8 cellular contexts compared by ENCODE assay signal in the genomic region with DNA sequence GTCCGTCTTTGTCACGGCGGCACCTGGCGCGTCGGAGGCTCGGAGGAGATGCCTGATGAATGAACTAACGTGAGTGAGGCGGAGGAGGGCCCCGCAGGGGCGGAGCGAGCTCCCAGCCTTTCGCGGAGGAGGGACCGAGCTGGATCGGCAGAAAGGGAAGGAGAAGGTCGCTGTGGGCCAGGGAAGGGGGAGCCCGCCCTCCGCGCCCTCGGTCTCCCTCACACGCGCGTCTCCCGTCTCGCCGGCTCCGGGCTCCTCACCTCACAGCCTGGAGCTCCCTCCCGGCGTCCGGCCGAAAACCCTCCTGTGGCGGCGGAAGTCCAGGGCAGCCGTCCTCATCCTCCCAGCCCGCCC. TPM values are rescaled to one million over a fixed set of nuclear protein-coding genes. Genes with fewer than 3 reads are reported as not detected.
DNase-seq lines count a peak whose midpoint lies in the region; ATAC-seq and TF ChIP-seq lines count a peak whose summit lies in the region.

No MANE protein-coding gene starts in this region.

- intact Hi-C loops in left colon (cut with DNase I, micrococcal nuclease): no loop called here

- TF ChIP-seq POLR2A in GM18526 (IDR thresholded peaks at IDR 0.05; ENCODE audit: extremely low read depth, insufficient read length): peak; percentile 5

- peak; percentile 59 for ATAC-seq in HG03064 (IDR thresholded peaks at IDR 0.05; ENCODE audit: low read depth, unreplicated experiment)
- peak; percentile 87 for ATAC-seq in left colon

- DNase-seq in ACHN (peak; percentile 87), NCI-H2171 treated with DMSO at 0.1 percent for 48 hours (lab: John Stamatoyannopoulos, UW) (peak; percentile 77), cerebellum (ENCODE audit: low spot score) (peak; percentile 67), left colon (peak; percentile 84 to 86)
- peak; percentile 53 for DNase-seq in activated CD4-positive, alpha-beta T cell treated with anti-CD3 and anti-CD28 coated beads for 1 hour
- DNase-seq in stimulated activated CD4-positive, alpha-beta T cell treated with anti-CD3 and anti-CD28 coated beads, Interleukin-2, amount 100 ng/mL, for 24 hours: peak; percentile 73 to 82

- in situ Hi-C loops in ACHN (cut with HindIII; ENCODE audit: low pct_ligation_motif_present, low pct_unique_long_range_greater_than_20kb, low sequenced_read_pairs): no loop called here

RNA-seq across cellular contexts. Expression of a gene that starts 0.5 kb away (rescaled TPM):
- total RNA-seq in cerebellum: 14.6 TPM
- 10 to 100 TPM; 11.4 to 14.1 TPM for total RNA-seq in left colon

Comparison
In these comparisons a context has a peak if more than half of its experiments do, and no peak if none do; other contexts are left out.
1. Peak in every context shown above with its lines: DNase-seq and ATAC-seq.